ENCODE assay signal across 8 cellular contexts in genomic region chr9:5626727-5627634, GRCh38. TPM values are rescaled to one million over a fixed set of nuclear protein-coding genes. Genes with fewer than 3 reads are reported as not detected.
DNase-seq lines count a peak whose midpoint lies in the region; ATAC-seq, FAIRE-seq and TF ChIP-seq lines count a peak whose summit lies in the region.

No MANE protein-coding gene starts in this region.

- POLR2A ChIA-PET in AG04450 (lab: Yijun Ruan, JAX), result no interaction called here

- CTCF ChIA-PET in AG04450 (lab: Charles Lee), result interaction anchor here (1.6 to 2.0 kb wide), 2 partner anchors 27 to 37 kb away, joined by 5 to 7 read pairs; no protein-coding TSS in a partner anchor

- peaks cover 5% of the 10 kb centered on the region; the same call in 1 of the 2 replicates for H3K9me3 ChIP-seq in AG04450 (ENCODE audit: control insufficient read depth, insufficient read depth, low read length)

- TF ChIP-seq CTCF in AG04450 (IDR thresholded peaks at IDR 0.05; ENCODE audit: low read depth, low read length), result no peak

- FAIRE-seq in frontal cortex (lab: Jason Lieb, UNC), result no peak

- H3K27ac ChIP-seq in AG04450 (ENCODE audit: low read depth, low read length), result peak overlapping the region; percentile 90

- ATAC-seq in GM18519 (IDR thresholded peaks at IDR 0.05; ENCODE audit: low FRiP score, unreplicated experiment) (peak; percentile 43), HG02973 (IDR thresholded peaks at IDR 0.05; ENCODE audit: unreplicated experiment) (peak; percentile 47)

- DNase-seq in AG04450 (ENCODE audit: low read depth, low spot score) (no peak), NCI-H510A treated with DMSO at 0.1 percent for 48 hours (lab: John Stamatoyannopoulos, UW) (peak; percentile 5), frontal cortex (ENCODE audit: low spot score in 2 of 2) (peak; percentile 19 to 26), pulmonary artery endothelial cell (ENCODE audit: low read depth, low spot score) (peak; percentile 36), NCI-H1105 (lab: John Stamatoyannopoulos, UW) (no peak)
- DNase-seq in activated T-helper 9 cell treated with anti-CD3 and anti-CD28 coated beads, Interleukin-2, amount 50 U/mL, for 16 hours (ENCODE audit: low read depth), result peak; percentile 3

- no peaks in the 10 kb centered on the region for H3K27me3 ChIP-seq in AG04450 (ENCODE audit: control insufficient read depth, insufficient read depth, low read length)

- H3K4me3 ChIP-seq in AG04450 (ENCODE audit: low read depth, low read length), result peak overlapping the region; percentile 85

RNA-seq across cellular contexts. Expression of gene RIC1, which starts 1.9 kb away (rescaled TPM):
- 60.6 and 65.4 TPM in 2 replicates for polyA plus RNA-seq in AG04450 (2011; rRNA removed)
- polyA minus RNA-seq in AG04450 (2011; rRNA and poly(A)+ RNA removed), result 107 and 128 TPM in 2 replicates
- total RNA-seq in frontal cortex (23.6 TPM), pulmonary artery endothelial cell (32.6 and 32.8 TPM in 2 replicates)

Comparison
In these comparisons a context has a peak if more than half of its experiments do, and no peak if none do; other contexts are left out.
1. DNase-seq: peak in NCI-H510A treated with DMSO at 0.1 percent for 48 hours (single experiment), activated T-helper 9 cell treated with anti-CD3 and anti-CD28 coated beads, Interleukin-2, amount 50 U/mL, for 16 hours (single experiment), frontal cortex (2 of 2) and pulmonary artery endothelial cell (single experiment); none in AG04450 (single experiment) and NCI-H1105 (single experiment).